In genomic region chr1:11059990-11060948, GRCh38 we compare ENCODE assay signal across 8 cellular contexts. TPM values are rescaled to one million over a fixed set of nuclear protein-coding genes. Genes with fewer than 3 reads are reported as not detected.
DNase-seq lines count a peak whose midpoint lies in the region; ATAC-seq and TF ChIP-seq lines count a peak whose summit lies in the region.

SRM (minus strand) TSS chr1:11060018; CDS start chr1:11059943, 75 bp downstream.

- H3K4me3 ChIP-seq in left ventricle myocardium inferior (peak within 1 kb of the TSS; percentile 98), prostate gland (peak within 1 kb of the TSS; percentile 87 to 88)

- H3K27me3 Mint-ChIP-seq in T-helper 17 cell = no peaks in the 10 kb centered on the region

- H3K27ac ChIP-seq in left ventricle myocardium inferior (replicated peaks) (peak within 1 kb of the TSS; percentile 84), prostate gland (peak within 1 kb of the TSS; percentile 57 to 64)

- intact Hi-C loops in left ventricle myocardium inferior (cut with micrococcal nuclease) = no loop called here
- intact Hi-C loops in prostate gland (cut with DNase I) = no loop called here

- TF ChIP-seq CTCF in GM13976 (IDR thresholded peaks at IDR 0.05; ENCODE audit: borderline replicate concordance, control extremely low read depth, extremely low read depth, insufficient read depth, missing control alignments) (peak; percentile 33), left ventricle myocardium inferior (IDR thresholded peaks at IDR 0.05; ENCODE audit: borderline replicate concordance) (peak; percentile 82), prostate gland (IDR thresholded peaks at IDR 0.05) (peak in 3 of 4 experiments; percentile 55 to 83 (median 80))

- H3K9me3 ChIP-seq in T-helper 17 cell (ENCODE audit: control insufficient read depth, low read length, poor library complexity, severe bottlenecking) (no peaks in the 10 kb centered on the region), left ventricle myocardium inferior (replicated peaks) (peaks cover 4% of the 10 kb centered on the region), prostate gland (no peaks in the 10 kb centered on the region)

- DNase-seq in GM13976 (ENCODE audit: low spot score) (peak; percentile 99), NCI-H146 treated with DMSO at 0.1 percent for 48 hours (lab: John Stamatoyannopoulos, UW; ENCODE audit: unreplicated experiment) (peak; percentile 21), T-helper 17 cell (peak; percentile 91 to 94 (median 91)), amygdala (lab: John Stamatoyannopoulos, UW) (peak; percentile 14 to 93 (median 76)), left ventricle myocardium inferior (peak; percentile 91), prostate gland (ENCODE audit: low spot score) (peak; percentile 86), ureter (ENCODE audit: low spot score) (peak; percentile 90)

- H3K36me3 Mint-ChIP-seq in T-helper 17 cell (ENCODE audit: low read depth) = no peaks in the 10 kb centered on the region

- ATAC-seq in HG02870 (IDR thresholded peaks at IDR 0.05; ENCODE audit: unreplicated experiment) (peak; percentile 81), T-helper 17 cell (peak; percentile 98)

- H3K4me1 Mint-ChIP-seq in T-helper 17 cell = peaks cover 21% of the 10 kb centered on the region

- H3K4me1 ChIP-seq in left ventricle myocardium inferior (peaks cover 30% of the 10 kb centered on the region), prostate gland (replicated peaks) (peaks cover 4% of the 10 kb centered on the region)

- WGBS in prostate gland = under 1% methylated on average over 31 of the region's 81 CpGs

- TF ChIP-seq POLR2A in prostate gland (IDR thresholded peaks at IDR 0.05) = peak; percentile 57

- peak within 1 kb of the TSS; percentile 86 for H3K27ac Mint-ChIP-seq in T-helper 17 cell

- H3K4me3 Mint-ChIP-seq in T-helper 17 cell = peak within 1 kb of the TSS; percentile 98

- in situ Hi-C loops in GM13976 (cut with MboI; ENCODE audit: low sequenced_read_pairs, unreplicated experiment) = loop anchor here (25.0 kb wide), 1 partner anchor 577 kb away; no protein-coding TSS in a partner anchor

- no peaks in the 10 kb centered on the region for H3K27me3 ChIP-seq in left ventricle myocardium inferior (ENCODE audit: low read depth)
- H3K27me3 ChIP-seq in prostate gland (replicated peaks; ENCODE audit: insufficient read depth) = no peaks in the 10 kb centered on the region

- H3K36me3 ChIP-seq in left ventricle myocardium inferior (peaks cover 31% of the 10 kb centered on the region), prostate gland (peaks cover 11 to 12% of the 10 kb centered on the region in 2 donors)

RNA-seq across cellular contexts. Expression of gene SRM, which starts in this region (rescaled TPM):
- total RNA-seq in T-helper 17 cell (10 to 100 TPM; 37.5 to 39.5 TPM), left ventricle myocardium inferior (53.9 TPM), prostate gland (10 to 100 TPM; 39.3 to 89.2 TPM), ureter (72.6 TPM)

Comparison
In these comparisons a context has a peak if more than half of its experiments do, and no peak if none do; other contexts are left out.
1. Peak in every context shown above with its lines: DNase-seq, ATAC-seq, H3K4me3 ChIP-seq and H3K27ac ChIP-seq.
2. DNase-seq: peak in every context shown above with its lines; median percentile 99 in GM13976; 91 in T-helper 17 cell; 91 in left ventricle myocardium inferior; 90 in ureter; 86 in prostate gland; 76 in amygdala; 21 in NCI-H146 treated with DMSO at 0.1 percent for 48 hours.